ENCODE assay signal across 8 cellular contexts in the genomic region with DNA sequence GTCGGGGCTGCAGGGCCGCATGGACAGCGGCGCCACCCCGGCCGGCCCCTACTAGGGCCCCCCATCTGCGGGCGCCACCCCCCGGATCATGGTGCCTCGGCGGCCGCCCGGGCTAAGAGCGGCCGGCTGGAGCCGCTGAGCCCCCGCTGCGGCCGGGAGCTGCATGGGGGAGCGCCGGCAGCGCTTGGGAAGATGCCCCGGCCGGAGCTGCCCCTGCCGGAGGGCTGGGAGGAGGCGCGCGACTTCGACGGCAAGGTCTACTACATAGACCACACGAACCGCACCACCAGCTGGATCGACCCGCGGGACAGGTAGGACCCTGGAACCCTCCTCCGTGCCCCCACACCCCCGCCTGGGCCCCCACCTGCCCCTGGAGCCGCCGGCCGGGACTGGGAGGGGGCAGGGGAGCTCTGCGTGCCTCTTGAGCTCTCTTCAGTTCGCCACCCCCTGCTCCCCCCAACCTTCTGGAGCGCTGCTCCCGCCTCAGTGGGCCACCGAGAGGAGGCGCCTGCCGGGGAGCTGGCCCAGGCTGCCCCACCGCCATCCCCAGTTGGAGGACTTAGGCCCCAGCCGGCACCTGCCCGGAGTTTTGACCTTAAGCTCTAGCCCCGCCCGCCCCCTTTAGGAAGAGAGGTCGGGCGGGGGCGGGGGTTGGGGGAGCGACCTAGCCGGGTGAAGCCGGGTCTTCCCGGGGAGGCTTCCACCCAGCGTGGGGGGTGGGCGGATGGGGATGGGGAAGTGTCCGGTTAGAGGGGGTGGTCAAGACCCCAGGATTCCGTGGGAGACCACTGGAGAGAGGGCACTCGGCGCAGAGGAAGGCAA. TPM values are rescaled to one million over a fixed set of nuclear protein-coding genes. Genes with fewer than 3 reads are reported as not detected.
DNase-seq lines count a peak whose midpoint lies in the region; ATAC-seq and TF ChIP-seq lines count a peak whose summit lies in the region.

No MANE protein-coding gene starts in this region.

- POLR2A ChIA-PET in CD4-positive, alpha-beta memory T cell (lab: Charles Lee; ENCODE audit: partially characterized antibody): interaction anchor here (0.7 to 1.9 kb wide), 2 partner anchors 10 to 117 kb away, joined by 3 to 9 read pairs; no protein-coding TSS in a partner anchor

- H4K20me1 ChIP-seq in mammary epithelial cell (ENCODE audit: insufficient read depth, low read length): no peaks in the 10 kb centered on the region

- H3K4me1 ChIP-seq in CD4-positive, alpha-beta memory T cell (ENCODE audit: insufficient read depth, low read length): peaks cover 15% of the 10 kb centered on the region
- H3K4me1 ChIP-seq in HUES64 (ENCODE audit: insufficient read depth, low read length): peaks cover 34% of the 10 kb centered on the region
- H3K4me1 ChIP-seq in mammary epithelial cell (ENCODE audit: insufficient read depth, low read length): peaks cover 56% of the 10 kb centered on the region

- WGBS in HUES64: under 1% methylated on average over 64 of the region's 65 CpGs
- WGBS in mammary epithelial cell (ENCODE audit: low coverage, missing lambda C conversion rate): 10% methylated on average over 2 of the region's 65 CpGs

- H3K27me3 Mint-ChIP-seq in CD4-positive, alpha-beta memory T cell: peaks cover 3 to 9% of the 10 kb centered on the region in 2 donors
- H3K27me3 Mint-ChIP-seq in memory B cell: peaks cover 12% of the 10 kb centered on the region
- H3K27me3 Mint-ChIP-seq in immature natural killer cell (ENCODE audit: low read depth in 3 of 3): peaks cover 7 to 17% (median 15%) of the 10 kb centered on the region in 3 donors

- H3K27ac ChIP-seq in CD4-positive, alpha-beta memory T cell (ENCODE audit: low read depth, low read length): no peak overlapping the region
- peak overlapping the region; percentile 19; the same call in 1 of the 2 replicates for H3K27ac ChIP-seq in HUES64 (ENCODE audit: low read depth, low read length)
- H3K27ac ChIP-seq in mammary epithelial cell (ENCODE audit: insufficient read depth, low read depth, low read length): no peak overlapping the region

- H3K4me3 Mint-ChIP-seq in CD4-positive, alpha-beta memory T cell: peak overlapping the region; percentile 44 to 72 (median 66)
- H3K4me3 Mint-ChIP-seq in memory B cell: peak overlapping the region; percentile 39
- H3K4me3 Mint-ChIP-seq in immature natural killer cell: peak overlapping the region in 2 of 5 donors; percentile 46 to 51

- TF ChIP-seq CTCF in mammary epithelial cell (conservative IDR thresholded peaks at IDR 0.05 in 1 of 2, IDR thresholded peaks at IDR 0.05 in 1 of 2; ENCODE audit: extremely low read depth in 1 of 2, insufficient read depth in 1 of 2, low read depth in 1 of 2, low read length in 2 of 2): peak in 1 of 2 donors; percentile 40

- peak overlapping the region; percentile 79 for H2AFZ ChIP-seq in mammary epithelial cell (ENCODE audit: low read depth, low read length)

- dilution Hi-C loops in mammary epithelial cell (cut with HindIII; ENCODE audit: low sequenced_read_pairs): no loop called here

- no TSS peak for BruUV-seq in mammary epithelial cell (replicated peaks; lab: Mats Ljungman, UMichigan)

- H3K9me3 Mint-ChIP-seq in CD4-positive, alpha-beta memory T cell: peaks cover 0 to 6% (median 0%) of the 10 kb centered on the region in 8 donors
- H3K9me3 Mint-ChIP-seq in memory B cell (peaks cover 2% of the 10 kb centered on the region), immature natural killer cell (peaks cover 0 to 7% (median 0%) of the 10 kb centered on the region in 6 donors)

- H3K27me3 ChIP-seq in CD4-positive, alpha-beta memory T cell (ENCODE audit: insufficient read depth, low read length): peaks cover 14% of the 10 kb centered on the region
- H3K27me3 ChIP-seq in HUES64 (ENCODE audit: insufficient read depth, low read length): no peaks in the 10 kb centered on the region
- no peaks in the 10 kb centered on the region for H3K27me3 ChIP-seq in mammary epithelial cell (ENCODE audit: insufficient read depth, low read length)

- CTCF ChIA-PET in CD4-positive, alpha-beta memory T cell (lab: Charles Lee; ENCODE audit: partially characterized antibody): interaction anchor here (0.8 to 2.7 kb wide), 6 partner anchors 10 to 194 kb away, joined by 3 to 10 read pairs (median 3); partner anchors contain the start of gene RARS1
- CTCF ChIA-PET in mammary epithelial cell (lab: Charles Lee; ENCODE audit: low non-redundant PET): interaction anchor here (0.5 to 1.2 kb wide), 4 partner anchors 33 to 259 kb away, joined by 3 to 8 read pairs (median 4); no protein-coding TSS in a partner anchor

- no peaks in the 10 kb centered on the region for H3K9me3 ChIP-seq in CD4-positive, alpha-beta memory T cell (ENCODE audit: control insufficient read depth in 1 of 2, low read length in 2 of 2)
- no peaks in the 10 kb centered on the region for H3K9me3 ChIP-seq in HUES64 (ENCODE audit: insufficient read depth, low read depth, low read length)
- H3K9me3 ChIP-seq in mammary epithelial cell (replicated peaks; ENCODE audit: insufficient read depth, low read length): no peaks in the 10 kb centered on the region

- ATAC-seq in GM21360 (IDR thresholded peaks at IDR 0.05; ENCODE audit: unreplicated experiment) (peak; percentile 1), memory B cell (ENCODE audit: low read depth) (no peak)

- intact Hi-C loops in CD4-positive, alpha-beta memory T cell (cut with micrococcal nuclease): loop anchor here (1.0 to 5.0 kb wide), 4 partner anchors 85 to 285 kb away; partner anchors contain the start of genes PANK3 and RARS1
- intact Hi-C loops in mammary epithelial cell (cut with micrococcal nuclease): loop anchor here (1.0 to 5.0 kb wide), 4 partner anchors 22 to 130 kb away; no protein-coding TSS in a partner anchor

- peaks cover 6 to 22% (median 16%) of the 10 kb centered on the region in 4 donors for H3K4me1 Mint-ChIP-seq in CD4-positive, alpha-beta memory T cell
- peaks cover 11% of the 10 kb centered on the region for H3K4me1 Mint-ChIP-seq in memory B cell
- H3K4me1 Mint-ChIP-seq in immature natural killer cell: peaks cover 4 to 17% of the 10 kb centered on the region in 2 donors

- no peaks in the 10 kb centered on the region for H3K36me3 ChIP-seq in CD4-positive, alpha-beta memory T cell (ENCODE audit: insufficient read depth, low read length)
- no peaks in the 10 kb centered on the region for H3K36me3 ChIP-seq in HUES64 (ENCODE audit: insufficient read depth, low read length)
- no peaks in the 10 kb centered on the region for H3K36me3 ChIP-seq in mammary epithelial cell (ENCODE audit: insufficient read depth, low read length)

- in situ Hi-C loops in mammary epithelial cell (cut with MboI; ENCODE audit: low sequenced_read_pairs in 2 of 2): no loop called here

- H3K36me3 Mint-ChIP-seq in CD4-positive, alpha-beta memory T cell: no peaks in the 10 kb centered on the region
- H3K36me3 Mint-ChIP-seq in memory B cell (no peaks in the 10 kb centered on the region), immature natural killer cell (no peaks in the 10 kb centered on the region)

- H3K79me2 ChIP-seq in mammary epithelial cell (ENCODE audit: insufficient read depth, low read length): peaks cover 54% of the 10 kb centered on the region

- no peak for DNase-seq in CD4-positive, alpha-beta memory T cell
- no peak for DNase-seq in mammary epithelial cell
- DNase-seq in memory B cell (ENCODE audit: low spot score in 2 of 2): no peak
- no peak for DNase-seq in immature natural killer cell
- DNase-seq in SW 1271 (lab: John Stamatoyannopoulos, UW): no peak
- DNase-seq in UCSD-AML1 (lab: John Stamatoyannopoulos, UW; ENCODE audit: unreplicated experiment): no peak

- no peak overlapping the region for H3K27ac Mint-ChIP-seq in CD4-positive, alpha-beta memory T cell
- H3K27ac Mint-ChIP-seq in memory B cell (no peak overlapping the region), immature natural killer cell (no peak overlapping the region)

- H3K4me3 ChIP-seq in CD4-positive, alpha-beta memory T cell (ENCODE audit: low read length in 2 of 2): no peak overlapping the region
- H3K4me3 ChIP-seq in HUES64 (ENCODE audit: low read length) (peak overlapping the region; percentile 69), mammary epithelial cell (replicated peaks in 1 of 3; ENCODE audit: insufficient read depth in 1 of 3, low read depth in 2 of 3, low read length in 3 of 3) (peak overlapping the region; percentile 60 to 67 (median 65))

- H3K4me2 ChIP-seq in mammary epithelial cell (ENCODE audit: insufficient read depth, low read depth, low read length): peak overlapping the region; percentile 85

- H3K9ac ChIP-seq in HUES64 (ENCODE audit: low read depth, low read length) (peak overlapping the region; percentile 66), mammary epithelial cell (ENCODE audit: insufficient read depth, low read length) (no peak overlapping the region)

RNA-seq across cellular contexts. Expression of gene WWC1, which starts 0.7 kb away (rescaled TPM):
- 1 to 10 TPM; 2.0 to 2.7 TPM for total RNA-seq in CD4-positive, alpha-beta memory T cell
- polyA plus RNA-seq in CD4-positive, alpha-beta memory T cell: under 1 TPM; 0.22 to 0.98 TPM
- 15.9 TPM for polyA plus RNA-seq in HUES64 (2013, experiment 1 of 2)
- polyA plus RNA-seq in HUES64 (2013, experiment 2 of 2): 21.4 TPM
- 10 to 100 TPM; 17.8 to 32.0 TPM for total RNA-seq in mammary epithelial cell
- polyA plus RNA-seq in mammary epithelial cell: 14.0 TPM
- 78.6 TPM for polyA minus RNA-seq in mammary epithelial cell
- under 1 TPM in 1 of 3 donors, not detected in 2; 0.40 TPM for polyA plus RNA-seq in immature natural killer cell

Comparison
In these comparisons a context has a peak if more than half of its experiments do, and no peak if none do; other contexts are left out.
1. H3K4me3 ChIP-seq: peak in HUES64 (single experiment) and mammary epithelial cell (3 of 3); none in CD4-positive, alpha-beta memory T cell (0 of 2).